ENCODE assay signal across 19 cellular contexts in the genomic region with DNA sequence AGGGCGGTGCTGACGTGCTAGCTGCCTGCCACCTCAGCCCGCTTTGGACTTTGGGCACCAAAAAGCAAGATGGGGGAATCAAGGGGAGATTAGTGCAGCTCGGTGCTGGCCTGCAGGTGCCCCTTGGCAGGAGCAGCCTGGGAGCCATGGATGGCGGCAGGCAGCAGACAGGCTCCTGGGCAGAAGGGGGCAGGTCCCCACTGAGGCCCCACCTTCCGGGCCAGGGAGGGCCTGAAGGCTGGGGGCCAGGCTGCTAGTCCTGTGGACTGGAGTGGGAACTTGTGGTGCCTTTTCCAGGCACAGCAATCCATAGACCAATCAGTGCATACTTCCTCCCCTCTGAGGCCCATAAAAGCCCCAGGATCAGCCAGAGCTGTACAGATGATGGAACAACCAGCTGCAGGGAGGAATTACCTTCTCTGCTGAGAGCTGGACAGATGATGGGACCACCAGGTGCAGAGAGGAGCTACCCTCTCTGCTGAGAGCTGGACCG.
DNase-seq lines count a peak whose midpoint lies in the region; ATAC-seq, FAIRE-seq and TF ChIP-seq lines count a peak whose summit lies in the region.
"Had no signal": no experiment of that assay in that cellular context is flagged by ENCODE, and none has a peak within 500 bp of the region (broad histone marks: within the 10 kb centered on the region; RNA-seq: fewer than 3 reads in every experiment).

No MANE protein-coding gene starts in this region.

- H4K20me1 ChIP-seq in GM23338 (replicated peaks; ENCODE audit: insufficient read depth), result peaks cover 60% of the 10 kb centered on the region

- FAIRE-seq in kidney (lab: Jason Lieb, UNC), result no peak
- FAIRE-seq: A204.1, H54 had no signal

- H3K9me3 Mint-ChIP-seq in GM23338 (no peaks in the 10 kb centered on the region; the same call in 1 of the 3 replicates), endodermal cell (no peaks in the 10 kb centered on the region), nephron progenitor cell (no peaks in the 10 kb centered on the region)
- no peaks in the 10 kb centered on the region for H3K9me3 Mint-ChIP-seq in T-helper 2 cell treated with Interferon-gamma antibody and Interleukin-4, amounts not matched to agents 5 μg/mL and 100 μg/mL, for 36 hours

- TF ChIP-seq CTCF in GM23338 (conservative IDR thresholded peaks at IDR 0.05; ENCODE audit: low read depth in 2 of 2), result no peak
- TF ChIP-seq CTCF in endodermal cell (conservative IDR thresholded peaks at IDR 0.05), result no peak
- no peak for TF ChIP-seq CTCF in nephron progenitor cell (IDR thresholded peaks at IDR 0.05)
- no peak for TF ChIP-seq CTCF in prostate gland (IDR thresholded peaks at IDR 0.05)
- no peak for TF ChIP-seq CTCF in kidney (IDR thresholded peaks at IDR 0.05; ENCODE audit: borderline replicate concordance, extremely low read depth, insufficient read depth)

- H3K79me2 ChIP-seq in GM23338 (replicated peaks; ENCODE audit: insufficient read depth), result peaks cover 94% of the 10 kb centered on the region

- DNase-seq in GM23338 (ENCODE audit: low spot score), result no peak
- peak; percentile 39 to 62 for DNase-seq in SHP77 (lab: John Stamatoyannopoulos, UW)
- no peak for DNase-seq in endodermal cell
- peak; percentile 8 for DNase-seq in nephron progenitor cell
- no peak for DNase-seq in prostate gland (ENCODE audit: low spot score)
- no peak for DNase-seq in sciatic nerve (ENCODE audit: low spot score)
- no peak for DNase-seq in T-helper 2 cell treated with Interferon-gamma antibody and Interleukin-4, amounts not matched to agents 5 μg/mL and 100 μg/mL, for 36 hours (ENCODE audit: low spot score)
- no peak for DNase-seq in kidney
- DNase-seq: COR-L47, DMS153, KG1, NCI-H1105, NCI-H187 treated with DMSO at 0.1 percent for 48 hours, NCI-H446, NCI-H748 treated with DMSO at 0.1 percent for 48 hours, PC-9 had no signal

- 0 out of 2 replicates have a peak, but pooled peaks cover 3% of the 10 kb centered on the region for H3F3A ChIP-seq in GM23338 (replicated peaks; ENCODE audit: low read depth)

- TF ChIP-seq POLR2A in prostate gland (IDR thresholded peaks at IDR 0.05), result no peak

- ATAC-seq in GM23338 (peak; percentile 25), sciatic nerve (no peak)

- H3K4me1 Mint-ChIP-seq in GM23338 (peaks cover 15% of the 10 kb centered on the region), endodermal cell (peaks cover 6% of the 10 kb centered on the region), nephron progenitor cell (peaks cover 23% of the 10 kb centered on the region)
- H3K4me1 Mint-ChIP-seq in T-helper 2 cell treated with Interferon-gamma antibody and Interleukin-4, amounts not matched to agents 5 μg/mL and 100 μg/mL, for 36 hours (ENCODE audit: low read depth), result no peaks in the 10 kb centered on the region

- H3K27ac ChIP-seq in GM23338 (ENCODE audit: low read depth) (no peak overlapping the region), endodermal cell (ENCODE audit: low read depth, low read length) (no peak overlapping the region), prostate gland (no peak overlapping the region), kidney (ENCODE audit: low read depth in 2 of 2, low read length in 2 of 2) (no peak overlapping the region)
- H3K27ac ChIP-seq: PC-9 had no signal

- peaks cover 7% of the 10 kb centered on the region for H3K9me3 ChIP-seq in endodermal cell (ENCODE audit: control insufficient read depth, low read length)
- H3K9me3 ChIP-seq in prostate gland, result no peaks in the 10 kb centered on the region
- H3K9me3 ChIP-seq in kidney (ENCODE audit: control insufficient read depth in 1 of 2, low read length in 2 of 2), result no peaks in the 10 kb centered on the region

- H3K36me3 ChIP-seq in GM23338 (ENCODE audit: insufficient read depth), result no peaks in the 10 kb centered on the region
- H3K36me3 ChIP-seq in endodermal cell (ENCODE audit: control insufficient read depth, insufficient read depth, low read length), result peaks cover 8% of the 10 kb centered on the region
- no peaks in the 10 kb centered on the region for H3K36me3 ChIP-seq in prostate gland
- H3K36me3 ChIP-seq in kidney (ENCODE audit: control insufficient read depth in 1 of 2, insufficient read depth in 2 of 2, low read length in 2 of 2), result no peaks in the 10 kb centered on the region

- no peak overlapping the region for H3K4me3 Mint-ChIP-seq in GM23338
- H3K4me3 Mint-ChIP-seq in endodermal cell, result no peak overlapping the region
- no peak overlapping the region for H3K4me3 Mint-ChIP-seq in nephron progenitor cell
- H3K4me3 Mint-ChIP-seq in T-helper 2 cell treated with Interferon-gamma antibody and Interleukin-4, amounts not matched to agents 5 μg/mL and 100 μg/mL, for 36 hours, result no peak overlapping the region
- H3K4me3 Mint-ChIP-seq: CD14-positive monocyte had no signal

- H2AFZ ChIP-seq in GM23338, result no peak overlapping the region
- H2AFZ ChIP-seq: PC-9 had no signal

- H3K4me1 ChIP-seq in GM23338 (ENCODE audit: insufficient read depth), result peaks cover 17% of the 10 kb centered on the region
- H3K4me1 ChIP-seq in endodermal cell (ENCODE audit: control insufficient read depth, insufficient read depth, low read length), result no peaks in the 10 kb centered on the region
- peaks cover 3% of the 10 kb centered on the region for H3K4me1 ChIP-seq in prostate gland (replicated peaks)
- H3K4me1 ChIP-seq in kidney (ENCODE audit: control insufficient read depth in 1 of 2, insufficient read depth in 1 of 2, low read depth in 1 of 2, low read length in 2 of 2), result no peaks in the 10 kb centered on the region

- H3K27me3 ChIP-seq in GM23338 (ENCODE audit: insufficient read depth) (no peaks in the 10 kb centered on the region), endodermal cell (ENCODE audit: control insufficient read depth, insufficient read depth, low read length, poor library complexity, severe bottlenecking) (no peaks in the 10 kb centered on the region), prostate gland (replicated peaks; ENCODE audit: insufficient read depth) (no peaks in the 10 kb centered on the region)

- peak overlapping the region; percentile 34 for H3K4me2 ChIP-seq in GM23338
- H3K4me2 ChIP-seq: PC-9 had no signal

- 82 to 94% methylated on average over 2 to 7 of the region's 7 CpGs for WGBS in endodermal cell (ENCODE audit: insufficient coverage in 1 of 2, insufficient read length in 1 of 2), 2 experiments
- 93% methylated on average over 6 of the region's 7 CpGs for WGBS in prostate gland

- H3K9ac ChIP-seq in endodermal cell (ENCODE audit: extremely low read depth, low read length, poor library complexity, severe bottlenecking) (no peak overlapping the region), kidney (ENCODE audit: low read length in 2 of 2) (no peak overlapping the region)

- H3K4me3 ChIP-seq in GM23338, result no peak overlapping the region
- no peak overlapping the region for H3K4me3 ChIP-seq in endodermal cell (ENCODE audit: low read length)
- no peak overlapping the region for H3K4me3 ChIP-seq in prostate gland
- H3K4me3 ChIP-seq in kidney (ENCODE audit: low read length in 2 of 2), result no peak overlapping the region
- H3K4me3 ChIP-seq: PC-9 had no signal

- H3K36me3 Mint-ChIP-seq in GM23338 (ENCODE audit: low read depth) (peaks cover 47% of the 10 kb centered on the region), endodermal cell (ENCODE audit: low read depth) (peaks cover 13% of the 10 kb centered on the region), nephron progenitor cell (ENCODE audit: low read depth) (peaks cover 7% of the 10 kb centered on the region)
- peaks cover 10% of the 10 kb centered on the region for H3K36me3 Mint-ChIP-seq in T-helper 2 cell treated with Interferon-gamma antibody and Interleukin-4, amounts not matched to agents 5 μg/mL and 100 μg/mL, for 36 hours (ENCODE audit: low read depth)

- H3K27ac Mint-ChIP-seq in GM23338, result peak overlapping the region; percentile 48; the same call in 1 of the 2 replicates
- peak overlapping the region; percentile 17 for H3K27ac Mint-ChIP-seq in endodermal cell
- no peak overlapping the region for H3K27ac Mint-ChIP-seq in nephron progenitor cell
- H3K27ac Mint-ChIP-seq in T-helper 2 cell treated with Interferon-gamma antibody and Interleukin-4, amounts not matched to agents 5 μg/mL and 100 μg/mL, for 36 hours, result no peak overlapping the region

- no peaks in the 10 kb centered on the region for H3K9me2 ChIP-seq in GM23338 (ENCODE audit: insufficient read depth)

- intact Hi-C loops in prostate gland (cut with DNase I), result no loop called here
- intact Hi-C loops in sciatic nerve (cut with DNase I), result no loop called here
- intact Hi-C loops in kidney (cut with DNase I), result no loop called here

- H3K27me3 Mint-ChIP-seq in GM23338 (ENCODE audit: insufficient read depth, low read depth, poor library complexity), result peaks cover 5% of the 10 kb centered on the region
- H3K27me3 Mint-ChIP-seq in endodermal cell (ENCODE audit: insufficient read depth), result no peaks in the 10 kb centered on the region
- H3K27me3 Mint-ChIP-seq in nephron progenitor cell (ENCODE audit: low read depth, poor library complexity), result peaks cover 2% of the 10 kb centered on the region
- no peaks in the 10 kb centered on the region for H3K27me3 Mint-ChIP-seq in T-helper 2 cell treated with Interferon-gamma antibody and Interleukin-4, amounts not matched to agents 5 μg/mL and 100 μg/mL, for 36 hours (ENCODE audit: low read depth)

TF ChIP-seq in GM23338, 12 proteins besides CTCF, POLR2A, EP300 and RAD21 (continues in another document):
- TF ChIP-seq NANOG (IDR thresholded peaks at IDR 0.05; ENCODE audit: borderline replicate concordance), result no peak
- TF ChIP-seq STAT1 (IDR thresholded peaks at IDR 0.05; ENCODE audit: unreplicated experiment), result no peak
- TF ChIP-seq JUNB (IDR thresholded peaks at IDR 0.05; ENCODE audit: unreplicated experiment), result no peak
- TF ChIP-seq, protein P1, sequence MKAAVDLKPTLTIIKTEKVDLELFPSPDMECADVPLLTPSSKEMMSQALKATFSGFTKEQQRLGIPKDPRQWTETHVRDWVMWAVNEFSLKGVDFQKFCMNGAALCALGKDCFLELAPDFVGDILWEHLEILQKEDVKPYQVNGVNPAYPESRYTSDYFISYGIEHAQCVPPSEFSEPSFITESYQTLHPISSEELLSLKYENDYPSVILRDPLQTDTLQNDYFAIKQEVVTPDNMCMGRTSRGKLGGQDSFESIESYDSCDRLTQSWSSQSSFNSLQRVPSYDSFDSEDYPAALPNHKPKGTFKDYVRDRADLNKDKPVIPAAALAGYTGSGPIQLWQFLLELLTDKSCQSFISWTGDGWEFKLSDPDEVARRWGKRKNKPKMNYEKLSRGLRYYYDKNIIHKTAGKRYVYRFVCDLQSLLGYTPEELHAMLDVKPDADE (IDR thresholded peaks at IDR 0.05), result no peak
- no peak for TF ChIP-seq EZH2 (IDR thresholded peaks at IDR 0.05; ENCODE audit: low read depth, unreplicated experiment)

Comparison
In these comparisons a context has a peak if more than half of its experiments do, and no peak if none do; other contexts are left out.
1. DNase-seq: peak in SHP77 (2 of 2) and nephron progenitor cell (single experiment); none in GM23338 (single experiment), endodermal cell (single experiment), prostate gland (single experiment), sciatic nerve (single experiment), T-helper 2 cell treated with Interferon-gamma antibody and Interleukin-4, amounts not matched to agents 5 μg/mL and 100 μg/mL, for 36 hours (single experiment) and kidney (single experiment).
2. H3K27ac Mint-ChIP-seq: peak in GM23338 (single experiment) and endodermal cell (single experiment); none in nephron progenitor cell (single experiment) and T-helper 2 cell treated with Interferon-gamma antibody and Interleukin-4, amounts not matched to agents 5 μg/mL and 100 μg/mL, for 36 hours (single experiment).